ENCODE assay signal across 8 cellular contexts in the genomic region with DNA sequence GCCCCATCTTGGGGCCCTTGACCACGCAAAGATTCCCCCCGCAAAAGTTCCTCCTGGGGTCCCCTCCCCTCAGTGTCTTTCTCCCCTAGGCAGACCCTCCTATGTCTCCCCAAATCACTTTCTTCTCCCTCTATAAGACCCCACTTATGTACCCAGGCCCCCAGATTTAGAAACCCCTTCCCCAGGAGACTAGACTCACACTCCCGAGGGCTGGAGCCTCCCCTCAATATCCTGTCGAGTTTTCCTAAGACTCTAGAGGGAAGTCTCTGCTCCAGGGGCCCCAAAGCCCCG. TPM values are rescaled to one million over a fixed set of nuclear protein-coding genes. Genes with fewer than 3 reads are reported as not detected.
A peak's percentile ranks its signal among the peaks of the same experiment; 100 is the strongest.
DNase-seq lines count a peak whose midpoint lies in the region; ATAC-seq and TF ChIP-seq lines count a peak whose summit lies in the region.

No MANE protein-coding gene starts in this region.

- peak overlapping the region; percentile 88 to 94 (median 90) for H3K27ac ChIP-seq in upper lobe of left lung

- in situ Hi-C loops in astrocyte of the spinal cord (cut with HindIII; ENCODE audit: low sequenced_read_pairs): no loop called here

- H3K27ac Mint-ChIP-seq in activated naive CD4-positive, alpha-beta T cell treated with anti-CD3 and anti-CD28 coated beads, Interleukin-2, amount 50 U/mL, for 24 hours: peak overlapping the region; percentile 98

- TF ChIP-seq CTCF in astrocyte of the spinal cord (IDR thresholded peaks at IDR 0.05; ENCODE audit: low read depth, low read length) (no peak), upper lobe of left lung (IDR thresholded peaks at IDR 0.05) (no peak)

- H3K27me3 Mint-ChIP-seq in activated naive CD4-positive, alpha-beta T cell treated with anti-CD3 and anti-CD28 coated beads, Interleukin-2, amount 50 U/mL, for 24 hours: no peaks in the 10 kb centered on the region

- peaks cover 35 to 67% (median 43%) of the 10 kb centered on the region in 4 donors for H3K4me1 ChIP-seq in upper lobe of left lung

- TF ChIP-seq EP300 in upper lobe of left lung (IDR thresholded peaks at IDR 0.05): no peak

- H3K4me3 ChIP-seq in astrocyte of the spinal cord (ENCODE audit: low read depth, low read length): peak overlapping the region; percentile 88
- H3K4me3 ChIP-seq in upper lobe of left lung: peak overlapping the region; percentile 73 to 84 (median 73)

- peaks cover 30% of the 10 kb centered on the region for H3K36me3 Mint-ChIP-seq in activated naive CD4-positive, alpha-beta T cell treated with anti-CD3 and anti-CD28 coated beads, Interleukin-2, amount 50 U/mL, for 24 hours

- no peak for ATAC-seq in upper lobe of left lung (ENCODE audit: low FRiP score in 2 of 2)

- no peak for DNase-seq in activated naive CD4-positive, alpha-beta T cell treated with Interleukin-2 at 50 U/mL for 16 hours
- DNase-seq in astrocyte of the spinal cord (ENCODE audit: low read depth, low spot score) (no peak), medulla oblongata (ENCODE audit: extremely low spot score) (peak; percentile 15), upper lobe of left lung (no peak), NCI-H1048 (lab: John Stamatoyannopoulos, UW) (no peak), 8988T (no peak)
- DNase-seq in stimulated activated CD4-positive, alpha-beta T cell treated with anti-CD3 and anti-CD28 coated beads, Interleukin-2, amount 100 ng/mL, for 48 hours: no peak

- no peaks in the 10 kb centered on the region for H3K27me3 ChIP-seq in upper lobe of left lung

- H3K9me3 Mint-ChIP-seq in activated naive CD4-positive, alpha-beta T cell treated with anti-CD3 and anti-CD28 coated beads, Interleukin-2, amount 50 U/mL, for 24 hours: no peaks in the 10 kb centered on the region

- H3K36me3 ChIP-seq in upper lobe of left lung: peaks cover 0 to 29% (median 11%) of the 10 kb centered on the region in 4 donors

- H3K9me3 ChIP-seq in upper lobe of left lung: no peaks in the 10 kb centered on the region

- H3K4me1 Mint-ChIP-seq in activated naive CD4-positive, alpha-beta T cell treated with anti-CD3 and anti-CD28 coated beads, Interleukin-2, amount 50 U/mL, for 24 hours: peaks cover 47% of the 10 kb centered on the region

- TF ChIP-seq POLR2A in upper lobe of left lung (IDR thresholded peaks at IDR 0.05): no peak

- WGBS in upper lobe of left lung, 2 donors: 1 to 11% methylated on average over 4 to 5 of the region's 5 CpGs

- H3K4me3 Mint-ChIP-seq in activated naive CD4-positive, alpha-beta T cell treated with anti-CD3 and anti-CD28 coated beads, Interleukin-2, amount 50 U/mL, for 24 hours: peak overlapping the region; percentile 98

RNA-seq across cellular contexts. Expression of a gene that starts 1.4 kb away (rescaled TPM):
- total RNA-seq in upper lobe of left lung: 100 to 1,000 TPM in 2 of 6 donors, 10 to 100 TPM in 4; 52.4 to 147 (median 83.9) TPM

RNA-seq across cellular contexts. Expression of a gene that starts 40.7 kb away (rescaled TPM):
- total RNA-seq in upper lobe of left lung: 100 to 1,000 TPM in 2 of 6 donors, 10 to 100 TPM in 4; 59.8 to 168 (median 83.7) TPM

RNA-seq across cellular contexts. Expression of a gene that starts 41.1 kb away (rescaled TPM):
- total RNA-seq in upper lobe of left lung: 10 to 100 TPM; 16.6 to 26.2 (median 19.3) TPM
